ENCODE assay signal across 1 cellular context in the genomic region with DNA sequence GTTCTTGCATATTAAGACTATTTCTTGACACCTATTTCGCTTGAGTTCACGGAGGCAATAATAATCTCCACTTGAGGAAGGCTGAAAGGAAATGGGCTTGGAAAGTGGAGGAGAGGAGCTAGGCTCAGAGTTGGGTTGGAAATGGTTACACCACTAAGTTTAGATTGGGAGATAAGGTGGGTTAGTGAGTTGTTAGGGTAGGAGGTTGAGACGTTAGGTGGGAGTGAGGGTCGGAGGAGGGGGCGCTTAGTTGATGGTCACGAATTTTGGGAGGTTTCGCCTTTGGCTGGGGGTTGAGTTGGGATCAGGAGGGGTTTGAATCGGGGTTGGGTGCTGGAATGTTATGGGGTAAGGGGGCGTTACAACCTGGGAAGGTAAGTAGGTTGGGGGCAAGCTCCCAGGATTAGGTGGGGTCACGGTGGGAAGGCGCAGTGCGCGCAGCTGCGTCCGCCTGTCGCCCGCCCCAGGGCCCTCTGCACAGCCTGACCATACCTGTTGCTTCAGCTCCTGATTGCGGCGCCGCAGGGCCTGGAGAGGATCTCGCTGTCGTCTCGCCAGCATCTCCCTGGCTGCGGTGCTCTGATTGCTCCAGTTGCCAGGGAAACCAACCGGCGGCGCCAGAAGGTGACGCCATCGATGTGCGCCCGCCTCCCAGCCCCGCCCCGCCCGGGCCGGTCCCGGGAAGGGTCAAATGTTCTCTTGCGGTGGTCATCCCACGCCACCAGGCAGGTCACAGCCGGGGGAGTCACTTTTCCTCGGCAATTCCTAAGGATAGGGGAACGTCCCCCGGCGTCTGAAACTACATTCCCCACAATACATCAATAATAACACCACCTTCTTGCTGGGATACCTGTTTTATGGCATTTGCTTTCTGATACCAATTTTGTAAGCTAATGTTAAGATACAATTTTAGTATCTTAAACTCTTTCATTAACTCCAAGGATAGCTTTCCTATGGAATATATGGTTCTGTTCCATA.
TF ChIP-seq lines count a peak whose summit lies in the region.

Gene NPHP1 (minus strand): TSS at position 606 of the 978 bp plus-strand sequence. CDS start 45 bp downstream, at position 561.

TF ChIP-seq in HepG2, 621 proteins besides CTCF, POLR2A, EP300 and RAD21 (continued from another document and continues in another):
- TF ChIP-seq, protein P1, sequence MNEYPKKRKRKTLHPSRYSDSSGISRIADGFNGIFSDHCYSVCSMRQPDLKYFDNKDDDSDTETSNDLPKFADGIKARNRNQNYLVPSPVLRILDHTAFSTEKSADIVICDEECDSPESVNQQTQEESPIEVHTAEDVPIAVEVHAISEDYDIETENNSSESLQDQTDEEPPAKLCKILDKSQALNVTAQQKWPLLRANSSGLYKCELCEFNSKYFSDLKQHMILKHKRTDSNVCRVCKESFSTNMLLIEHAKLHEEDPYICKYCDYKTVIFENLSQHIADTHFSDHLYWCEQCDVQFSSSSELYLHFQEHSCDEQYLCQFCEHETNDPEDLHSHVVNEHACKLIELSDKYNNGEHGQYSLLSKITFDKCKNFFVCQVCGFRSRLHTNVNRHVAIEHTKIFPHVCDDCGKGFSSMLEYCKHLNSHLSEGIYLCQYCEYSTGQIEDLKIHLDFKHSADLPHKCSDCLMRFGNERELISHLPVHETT (CRISPR knock-in tag; conservative IDR thresholded peaks at IDR 0.05) = peak; percentile 81; the same call in 1 of the 2 replicates
- TF ChIP-seq RELA (CRISPR knock-in tag; IDR thresholded peaks at IDR 0.05) (0 out of 2 replicates have a peak, but pooled peaks have one; percentile 42), PHF20 (CRISPR knock-in tag; IDR thresholded peaks at IDR 0.05) (peak; percentile 98), FOXK1 (CRISPR knock-in tag; IDR thresholded peaks at IDR 0.05; ENCODE audit: borderline replicate concordance, low read depth) (peak; percentile 88; the same call in 1 of the 2 replicates), ZNF10 (CRISPR knock-in tag; IDR thresholded peaks at IDR 0.05; ENCODE audit: borderline replicate concordance, low read depth) (no peak), SOX6 (IDR thresholded peaks at IDR 0.05) (no peak), SOX6 (CRISPR knock-in tag; IDR thresholded peaks at IDR 0.05) (peak; percentile 54; the same call in 1 of the 2 replicates), PRMT3 (CRISPR knock-in tag; IDR thresholded peaks at IDR 0.05; ENCODE audit: borderline replicate concordance, low read depth) (no peak), MYC (CRISPR knock-in tag; IDR thresholded peaks at IDR 0.05; ENCODE audit: borderline replicate concordance) (peak; percentile 64; the same call in 1 of the 2 replicates), NRL (CRISPR knock-in tag; IDR thresholded peaks at IDR 0.05; ENCODE audit: borderline replicate concordance) (peak; percentile 83), ZNF713 (CRISPR knock-in tag; IDR thresholded peaks at IDR 0.05) (0 out of 2 replicates have a peak, but pooled peaks have one; percentile 59), TMF1 (CRISPR knock-in tag; IDR thresholded peaks at IDR 0.05; ENCODE audit: low read depth) (0 out of 2 replicates have a peak, but pooled peaks have one; percentile 61), RARG (CRISPR knock-in tag; IDR thresholded peaks at IDR 0.05; ENCODE audit: low read depth) (no peak), TAF15 (IDR thresholded peaks at IDR 0.05; ENCODE audit: low read depth, low read length, poor library complexity, severe bottlenecking) (peak; percentile 70), SP1 (IDR thresholded peaks at IDR 0.05) (no peak), SP1 (CRISPR knock-in tag; IDR thresholded peaks at IDR 0.05) (peak; percentile 99), ZNF83 (CRISPR knock-in tag; IDR thresholded peaks at IDR 0.05; ENCODE audit: borderline replicate concordance) (no peak; the same call in 1 of the 2 replicates), RCOR2 (CRISPR knock-in tag; IDR thresholded peaks at IDR 0.05) (0 out of 2 replicates have a peak, but pooled peaks have one; percentile 51), TARDBP (CRISPR knock-in tag; IDR thresholded peaks at IDR 0.05) (peak; percentile 76), RERE (CRISPR knock-in tag; IDR thresholded peaks at IDR 0.05; ENCODE audit: low read depth) (0 out of 2 replicates have a peak, but pooled peaks have one; percentile 23), ZNF343 (CRISPR knock-in tag; IDR thresholded peaks at IDR 0.05) (no peak), NCOA2 (CRISPR knock-in tag; IDR thresholded peaks at IDR 0.05) (0 out of 2 replicates have a peak, but pooled peaks have one; percentile 14), BRF2 (CRISPR knock-in tag; IDR thresholded peaks at IDR 0.05) (peak; percentile 58; the same call in 1 of the 2 replicates), MXD3 (CRISPR knock-in tag; IDR thresholded peaks at IDR 0.05) (peak; percentile 87), AGO2 (optimal IDR thresholded peaks at IDR 0.05; ENCODE audit: low read depth, low read length) (peak; percentile 41), KMT2A (CRISPR knock-in tag; IDR thresholded peaks at IDR 0.05) (peak; percentile 87), NR2F2 (IDR thresholded peaks at IDR 0.05; ENCODE audit: borderline replicate concordance, low read depth) (no peak), ZKSCAN8 (CRISPR knock-in tag; IDR thresholded peaks at IDR 0.05; ENCODE audit: borderline replicate concordance) (peak; percentile 83; the same call in 1 of the 2 replicates), ZMYM4 (CRISPR knock-in tag; IDR thresholded peaks at IDR 0.05) (peak; percentile 93), RBM39 (IDR thresholded peaks at IDR 0.05; ENCODE audit: low read depth, low read length, poor library complexity, severe bottlenecking) (peak; percentile 52), ZNF646 (CRISPR knock-in tag; IDR thresholded peaks at IDR 0.05) (0 out of 2 replicates have a peak, but pooled peaks have one; percentile 15), ZNF253 (CRISPR knock-in tag; IDR thresholded peaks at IDR 0.05; ENCODE audit: borderline replicate concordance) (no peak), MXI1 (IDR thresholded peaks at IDR 0.05; ENCODE audit: borderline replicate concordance, low read depth, low read length) (peak; percentile 97), KAT8 (CRISPR knock-in tag; IDR thresholded peaks at IDR 0.05) (peak; percentile 99), ZNF367 (CRISPR knock-in tag; IDR thresholded peaks at IDR 0.05; ENCODE audit: borderline replicate concordance) (no peak)
- TF ChIP-seq, protein P2, sequence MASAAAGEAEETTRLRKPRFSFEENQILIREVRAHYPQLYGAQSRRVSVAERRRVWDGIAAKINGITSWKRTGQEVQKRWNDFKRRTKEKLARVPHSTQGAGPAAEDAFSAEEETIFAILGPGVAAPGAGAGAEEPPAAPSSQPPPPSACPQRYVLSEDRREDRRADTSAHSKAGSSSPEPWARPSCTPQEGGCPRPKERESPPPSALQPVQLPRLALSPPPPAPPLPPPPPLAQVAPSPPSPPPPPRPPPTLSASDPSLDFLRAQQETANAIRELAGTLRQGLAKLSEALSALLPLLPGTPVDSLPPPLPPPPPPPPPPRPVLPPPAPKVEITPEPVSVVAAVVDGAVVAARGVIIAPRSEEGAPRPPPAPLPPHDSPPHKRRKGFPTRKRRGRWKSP (CRISPR knock-in tag; IDR thresholded peaks at IDR 0.05) = no peak
- TF ChIP-seq, protein P3, sequence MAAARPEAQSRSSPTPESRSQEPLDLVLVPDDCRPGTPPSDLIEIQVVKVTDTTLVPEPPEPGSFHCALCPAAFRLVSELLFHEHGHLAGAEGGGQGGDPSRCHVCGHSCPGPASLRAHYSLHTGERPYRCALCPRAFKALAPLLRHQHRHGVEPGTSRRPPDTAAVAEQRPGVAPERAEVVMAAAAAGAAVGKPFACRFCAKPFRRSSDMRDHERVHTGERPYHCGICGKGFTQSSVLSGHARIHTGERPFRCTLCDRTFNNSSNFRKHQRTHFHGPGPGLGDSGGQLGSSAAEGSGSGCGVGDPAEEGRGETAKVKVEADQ (CRISPR knock-in tag; IDR thresholded peaks at IDR 0.05; ENCODE audit: borderline replicate concordance) = peak; percentile 69; the same call in 1 of the 2 replicates
- TF ChIP-seq, protein P4, sequence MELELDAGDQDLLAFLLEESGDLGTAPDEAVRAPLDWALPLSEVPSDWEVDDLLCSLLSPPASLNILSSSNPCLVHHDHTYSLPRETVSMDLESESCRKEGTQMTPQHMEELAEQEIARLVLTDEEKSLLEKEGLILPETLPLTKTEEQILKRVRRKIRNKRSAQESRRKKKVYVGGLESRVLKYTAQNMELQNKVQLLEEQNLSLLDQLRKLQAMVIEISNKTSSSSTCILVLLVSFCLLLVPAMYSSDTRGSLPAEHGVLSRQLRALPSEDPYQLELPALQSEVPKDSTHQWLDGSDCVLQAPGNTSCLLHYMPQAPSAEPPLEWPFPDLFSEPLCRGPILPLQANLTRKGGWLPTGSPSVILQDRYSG (CRISPR knock-in tag; IDR thresholded peaks at IDR 0.05) = no peak
